ENCODE assay signal across 2 cellular contexts in the genomic region with DNA sequence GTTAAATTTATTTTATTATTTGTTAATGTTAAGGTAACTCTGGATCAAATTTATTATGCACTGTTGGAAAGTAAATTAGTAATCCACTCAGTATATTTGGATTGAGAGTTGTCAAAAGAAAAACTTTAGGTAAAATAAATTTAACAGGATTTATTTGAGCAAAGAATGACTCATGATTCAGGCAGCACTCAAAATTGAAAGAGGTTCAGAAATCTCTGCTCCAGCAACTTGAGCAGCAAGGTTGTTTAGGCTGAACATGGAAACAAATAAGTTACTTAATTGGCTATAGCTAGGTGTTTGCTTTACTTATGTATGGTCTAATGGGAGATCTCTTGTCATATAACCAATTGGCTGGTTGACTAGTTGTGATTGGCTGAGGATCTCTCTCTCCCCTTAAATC.
A peak's percentile ranks its signal among the peaks of the same experiment; 100 is the strongest.
TF ChIP-seq lines count a peak whose summit lies in the region.

No MANE protein-coding gene starts in this region.

TF ChIP-seq in HEK293, 187 proteins besides CTCF, POLR2A, EP300 and RAD21:
- TF ChIP-seq, protein P1, sequence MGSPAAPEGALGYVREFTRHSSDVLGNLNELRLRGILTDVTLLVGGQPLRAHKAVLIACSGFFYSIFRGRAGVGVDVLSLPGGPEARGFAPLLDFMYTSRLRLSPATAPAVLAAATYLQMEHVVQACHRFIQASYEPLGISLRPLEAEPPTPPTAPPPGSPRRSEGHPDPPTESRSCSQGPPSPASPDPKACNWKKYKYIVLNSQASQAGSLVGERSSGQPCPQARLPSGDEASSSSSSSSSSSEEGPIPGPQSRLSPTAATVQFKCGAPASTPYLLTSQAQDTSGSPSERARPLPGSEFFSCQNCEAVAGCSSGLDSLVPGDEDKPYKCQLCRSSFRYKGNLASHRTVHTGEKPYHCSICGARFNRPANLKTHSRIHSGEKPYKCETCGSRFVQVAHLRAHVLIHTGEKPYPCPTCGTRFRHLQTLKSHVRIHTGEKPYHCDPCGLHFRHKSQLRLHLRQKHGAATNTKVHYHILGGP (tag by site-specific recombination; IDR thresholded peaks at IDR 0.05), result no peak
- TF ChIP-seq ZNF549 (tag by site-specific recombination; IDR thresholded peaks at IDR 0.05) (peak; percentile 94), ZNF341 (tag by site-specific recombination; IDR thresholded peaks at IDR 0.05; ENCODE audit: low read depth) (no peak), ZNF555 (tag by site-specific recombination; conservative IDR thresholded peaks at IDR 0.05) (no peak)

TF ChIP-seq in H1, 55 proteins besides CTCF, POLR2A, EP300 and RAD21 (continued from another document):
- TF ChIP-seq, protein P2, sequence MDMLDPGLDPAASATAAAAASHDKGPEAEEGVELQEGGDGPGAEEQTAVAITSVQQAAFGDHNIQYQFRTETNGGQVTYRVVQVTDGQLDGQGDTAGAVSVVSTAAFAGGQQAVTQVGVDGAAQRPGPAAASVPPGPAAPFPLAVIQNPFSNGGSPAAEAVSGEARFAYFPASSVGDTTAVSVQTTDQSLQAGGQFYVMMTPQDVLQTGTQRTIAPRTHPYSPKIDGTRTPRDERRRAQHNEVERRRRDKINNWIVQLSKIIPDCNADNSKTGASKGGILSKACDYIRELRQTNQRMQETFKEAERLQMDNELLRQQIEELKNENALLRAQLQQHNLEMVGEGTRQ (IDR thresholded peaks at IDR 0.05; ENCODE audit: low read length), result no peak
- TF ChIP-seq JUND (IDR thresholded peaks at IDR 0.05; ENCODE audit: low read length) (no peak), SP2 (IDR thresholded peaks at IDR 0.05; ENCODE audit: low read length) (no peak), FOSL1 (IDR thresholded peaks at IDR 0.05; ENCODE audit: insufficient read depth, low read depth, low read length) (no peak), TBP (IDR thresholded peaks at IDR 0.05; ENCODE audit: low read depth, low read length) (no peak), TAF1 (IDR thresholded peaks at IDR 0.05; ENCODE audit: low read depth, low read length) (no peak), SIN3A (conservative IDR thresholded peaks at IDR 0.05 in 1 of 2, IDR thresholded peaks at IDR 0.05 in 1 of 2; ENCODE audit: low read depth in 1 of 2, low read length in 2 of 2) (no peak), RBBP5 (IDR thresholded peaks at IDR 0.05; ENCODE audit: borderline replicate concordance, low read depth, low read length) (no peak), YY1 (IDR thresholded peaks at IDR 0.05; ENCODE audit: low read depth, low read length) (no peak), SRF (IDR thresholded peaks at IDR 0.05; ENCODE audit: low read depth, low read length) (no peak), RXRA (IDR thresholded peaks at IDR 0.05; ENCODE audit: insufficient read depth, low read depth, low read length) (no peak), CEBPB (IDR thresholded peaks at IDR 0.05; ENCODE audit: low read depth, low read length) (no peak), TAF7 (optimal IDR thresholded peaks at IDR 0.05; ENCODE audit: borderline replicate concordance, low read depth, low read length) (no peak), TEAD4 (IDR thresholded peaks at IDR 0.05; ENCODE audit: low read depth, low read length) (no peak), HDAC6 (IDR thresholded peaks at IDR 0.05; ENCODE audit: low read depth, low read length) (no peak)
- TF ChIP-seq, protein P3, sequence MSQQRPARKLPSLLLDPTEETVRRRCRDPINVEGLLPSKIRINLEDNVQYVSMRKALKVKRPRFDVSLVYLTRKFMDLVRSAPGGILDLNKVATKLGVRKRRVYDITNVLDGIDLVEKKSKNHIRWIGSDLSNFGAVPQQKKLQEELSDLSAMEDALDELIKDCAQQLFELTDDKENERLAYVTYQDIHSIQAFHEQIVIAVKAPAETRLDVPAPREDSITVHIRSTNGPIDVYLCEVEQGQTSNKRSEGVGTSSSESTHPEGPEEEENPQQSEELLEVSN (IDR thresholded peaks at IDR 0.05), result no peak
